Comparison of ENCODE assay signal across 9 cellular contexts in the genomic region with DNA sequence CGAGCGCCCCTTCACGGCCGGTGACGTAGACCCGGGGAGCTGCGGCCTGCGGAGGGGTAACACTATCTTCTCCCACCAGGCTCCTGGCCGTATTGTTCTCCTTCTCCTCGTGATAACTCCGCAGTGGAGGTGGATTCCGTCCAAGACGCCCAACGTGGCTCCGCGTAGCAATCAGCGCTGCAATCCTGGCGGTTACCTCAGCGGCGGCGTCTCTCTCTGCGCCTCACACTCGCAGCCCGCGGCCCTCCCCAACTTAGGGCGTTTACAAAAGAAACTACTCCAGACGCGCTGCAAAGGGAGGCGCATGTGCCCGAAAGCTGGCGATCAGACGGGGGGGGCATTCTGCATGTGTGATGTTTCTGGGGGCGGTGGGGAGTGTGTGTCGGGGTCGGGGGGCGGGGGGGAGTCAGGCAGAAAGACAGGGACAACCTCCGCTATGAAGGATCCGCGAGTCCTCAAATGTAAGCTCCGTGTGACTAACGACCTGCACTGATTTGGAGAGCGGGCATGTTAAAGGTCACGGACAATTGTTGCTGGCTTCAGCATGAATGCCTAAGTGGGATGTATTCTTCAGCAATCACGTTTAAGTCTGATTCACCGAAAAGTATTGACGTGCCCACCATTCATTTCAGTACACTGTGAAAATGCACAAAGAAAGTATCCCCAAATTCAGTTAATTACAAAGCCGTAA. TPM values are rescaled to one million over a fixed set of nuclear protein-coding genes. Genes with fewer than 3 reads are reported as not detected.
DNase-seq lines count a peak whose midpoint lies in the region; ATAC-seq and TF ChIP-seq lines count a peak whose summit lies in the region.
"Had no signal": no experiment of that assay in that cellular context is flagged by ENCODE, and none has a peak within 500 bp of the region (broad histone marks: within the 10 kb centered on the region; RNA-seq: fewer than 3 reads in every experiment).

No MANE protein-coding gene starts in this region.

- peaks cover 25% of the 10 kb centered on the region for H3F3A ChIP-seq in PC-9 (ENCODE audit: insufficient read depth, low read depth)

- no peaks in the 10 kb centered on the region for H3K9me2 ChIP-seq in PC-9 (ENCODE audit: insufficient read depth)

- POLR2A ChIA-PET in PC-9 (lab: Charles Lee; ENCODE audit: unreplicated experiment) = no interaction called here

- peak overlapping the region; percentile 92 for H3K4me3 ChIP-seq in PC-9
- peak overlapping the region; percentile 78 to 80 for H3K4me3 ChIP-seq in ascending aorta
- H3K4me3 ChIP-seq in iPS-20b (ENCODE audit: low read length) = peak overlapping the region; percentile 80
- H3K4me3 ChIP-seq in skeletal muscle tissue (ENCODE audit: low read length in 3 of 3) = peak overlapping the region; percentile 77 to 92 (median 91)

- CTCF ChIA-PET in PC-9 (lab: Charles Lee) = no interaction called here

- ATAC-seq in GM18858 (IDR thresholded peaks at IDR 0.05; ENCODE audit: unreplicated experiment) = no peak

- peaks cover 14% of the 10 kb centered on the region for H3K79me2 ChIP-seq in PC-9 (ENCODE audit: low read depth)

- intact Hi-C loops in PC-9 (cut with micrococcal nuclease; ENCODE audit: unreplicated experiment) (loop anchor here (2.0 kb wide), 1 partner anchor 28 kb away; no protein-coding TSS in a partner anchor), ascending aorta (cut with DNase I) (loop anchor here (10.0 kb wide), 3 partner anchors 1282 to 2002 kb away; a partner anchor contains a TSS)

- H3K36me3 ChIP-seq in PC-9 (ENCODE audit: low read depth) (no peaks in the 10 kb centered on the region), ascending aorta (no peaks in the 10 kb centered on the region), iPS-20b (ENCODE audit: insufficient read depth, low read depth, low read length) (no peaks in the 10 kb centered on the region), skeletal muscle tissue (ENCODE audit: control insufficient read depth in 3 of 3, insufficient read depth in 3 of 3, low read length in 3 of 3) (no peaks in the 10 kb centered on the region)

- H3K27me3 ChIP-seq in PC-9 (ENCODE audit: insufficient read depth, low read depth) (no peaks in the 10 kb centered on the region), ascending aorta (no peaks in the 10 kb centered on the region), iPS-20b (ENCODE audit: insufficient read depth, low read length) (peaks cover 54% of the 10 kb centered on the region), skeletal muscle tissue (ENCODE audit: control insufficient read depth in 3 of 3, insufficient read depth in 3 of 3, low read length in 3 of 3) (no peaks in the 10 kb centered on the region)

- no peak overlapping the region for H3K27ac ChIP-seq in PC-9
- peak overlapping the region; percentile 49 to 54 for H3K27ac ChIP-seq in ascending aorta
- H3K27ac ChIP-seq in iPS-20b (ENCODE audit: low read length) = no peak overlapping the region
- peak overlapping the region; percentile 15 for H3K27ac ChIP-seq in skeletal muscle tissue (ENCODE audit: low read depth, low read length)
- H3K27ac ChIP-seq: 22Rv1 had no signal

- H3K9ac ChIP-seq in iPS-20b (ENCODE audit: low read depth, low read length) = peak overlapping the region; percentile 88
- peak overlapping the region; percentile 15 to 91 (median 78) for H3K9ac ChIP-seq in skeletal muscle tissue (ENCODE audit: low read depth in 1 of 3, low read length in 3 of 3)

- DNase-seq in DMS 273 (lab: John Stamatoyannopoulos, UW; ENCODE audit: unreplicated experiment) = peak; percentile 75
- no peak for DNase-seq in DMS 273 treated with DMSO at 0.1 percent for 48 hours (lab: John Stamatoyannopoulos, UW)
- DNase-seq in PC-9 = peak; percentile 26 to 47
- peak in 1 of 2 donors; percentile 83 for DNase-seq in ascending aorta (ENCODE audit: low spot score in 2 of 2)
- DNase-seq in superior temporal gyrus (ENCODE audit: extremely low spot score) = no peak

- peak overlapping the region; percentile 89 for H2AFZ ChIP-seq in PC-9

- peak overlapping the region; percentile 91 for H3K4me2 ChIP-seq in PC-9

- H4K20me1 ChIP-seq in PC-9 (ENCODE audit: insufficient read depth) = no peaks in the 10 kb centered on the region

- TF ChIP-seq CTCF in PC-9 (conservative IDR thresholded peaks at IDR 0.05) = no peak
- no peak for TF ChIP-seq CTCF in ascending aorta (IDR thresholded peaks at IDR 0.05)

- BruUV-seq in PC-9 (replicated peaks; lab: Mats Ljungman, UMichigan) = no TSS peak

- H3K9me3 ChIP-seq in PC-9 (ENCODE audit: insufficient read depth, low read depth) (no peaks in the 10 kb centered on the region), ascending aorta (no peaks in the 10 kb centered on the region), iPS-20b (ENCODE audit: insufficient read depth, low read depth, low read length) (no peaks in the 10 kb centered on the region), skeletal muscle tissue (ENCODE audit: control insufficient read depth in 3 of 3, low read length in 3 of 3) (no peaks in the 10 kb centered on the region)

- H3K4me1 ChIP-seq in PC-9 (replicated peaks; ENCODE audit: insufficient read depth) = no peaks in the 10 kb centered on the region
- H3K4me1 ChIP-seq in ascending aorta = peaks cover 6 to 7% of the 10 kb centered on the region in 2 donors
- H3K4me1 ChIP-seq in iPS-20b (ENCODE audit: insufficient read depth, low read length) = no peaks in the 10 kb centered on the region; the same call in none of the 2 replicates
- peaks cover 10 to 20% (median 16%) of the 10 kb centered on the region in 3 donors for H3K4me1 ChIP-seq in skeletal muscle tissue (ENCODE audit: control insufficient read depth in 3 of 3, insufficient read depth in 3 of 3, low read length in 3 of 3)

RNA-seq across cellular contexts. Expression of a gene that starts 1.3 kb away (rescaled TPM):
- 31.5 and 32.7 TPM in 2 replicates for total RNA-seq in PC-9 (2021)
- 21.6 TPM for total RNA-seq in ascending aorta
- total RNA-seq in skeletal muscle tissue = 33.9 TPM

Comparison
In these comparisons a context has a peak if more than half of its experiments do, and no peak if none do; other contexts are left out.
1. DNase-seq: peak in DMS 273 (single experiment) and PC-9 (2 of 2); none in DMS 273 treated with DMSO at 0.1 percent for 48 hours (single experiment) and superior temporal gyrus (single experiment).
2. H3K27ac ChIP-seq: peak in ascending aorta (2 of 2) and skeletal muscle tissue (single experiment); none in PC-9 (single experiment) and iPS-20b (single experiment).
3. Peak in every context shown above with its lines, with median percentiles within 50 percentile points of each other: H3K4me3 ChIP-seq.